In the genomic region with DNA sequence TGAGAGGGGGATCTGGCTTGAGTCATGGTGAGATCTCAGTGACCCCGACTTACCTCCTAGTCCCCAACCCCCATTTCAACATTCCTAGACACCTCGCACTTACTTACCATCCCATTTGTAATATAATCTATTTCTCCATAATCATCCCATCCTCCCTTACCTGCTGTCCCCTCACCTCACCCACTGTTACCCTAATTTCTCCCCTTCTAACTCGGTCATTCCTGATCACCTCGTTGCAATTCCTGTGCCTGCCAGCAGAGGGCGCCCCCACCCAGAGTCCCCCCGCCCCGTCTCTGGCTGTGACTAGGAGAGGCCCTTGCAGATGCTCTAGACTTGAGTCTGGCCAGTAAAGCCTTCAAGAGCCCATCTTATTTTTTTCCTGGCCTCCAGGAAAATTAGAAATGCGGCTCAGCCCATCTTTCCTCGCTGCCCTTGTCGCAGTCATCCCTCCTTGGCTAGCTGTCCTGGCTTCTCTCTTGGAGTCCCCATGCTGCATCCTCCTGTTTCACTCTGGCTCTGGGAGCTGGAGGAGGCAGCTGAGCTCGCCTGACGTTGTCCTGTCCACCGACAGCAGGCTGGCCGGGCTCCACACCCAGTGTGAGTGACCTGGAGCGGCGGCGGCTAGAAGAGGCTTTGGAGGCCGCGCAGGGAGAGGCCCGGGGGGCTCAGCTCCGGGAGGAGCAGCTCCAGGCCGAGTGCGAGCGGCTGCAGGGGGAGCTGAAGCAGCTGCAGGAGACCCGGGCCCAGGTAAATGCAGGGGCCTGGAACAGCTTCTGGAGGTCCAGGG, we compare ENCODE assay signal across 8 cellular contexts.
DNase-seq lines count a peak whose midpoint lies in the region; ATAC-seq and TF ChIP-seq lines count a peak whose summit lies in the region.

No MANE protein-coding gene starts in this region.

- H3K4me3 ChIP-seq in LNCaP clone FGC (ENCODE audit: low read depth, low read length), result no peak overlapping the region

- TF ChIP-seq CTCF in LNCaP clone FGC (IDR thresholded peaks at IDR 0.05; ENCODE audit: control insufficient read depth, extremely low read depth, insufficient read depth), result peak; percentile 77

- DNase-seq in DMS79 treated with DMSO at 0.1 percent for 48 hours (lab: John Stamatoyannopoulos, UW) (peak; percentile 48), LNCaP clone FGC (ENCODE audit: low read depth) (no peak), T-helper 22 cell (ENCODE audit: low read depth) (peak; percentile 37), amygdala (lab: John Stamatoyannopoulos, UW) (peak in 39 of 56 donors; percentile 9 to 72 (median 36)), hippocampal formation (lab: John Stamatoyannopoulos, UW) (peak; percentile 35 to 66), putamen (ENCODE audit: low spot score) (no peak)
- DNase-seq in stimulated activated CD4-positive, alpha-beta T cell treated with anti-CD3 and anti-CD28 coated beads, Interleukin-15, amount 100 ng/mL, for 1 hour (ENCODE audit: low read depth in 1 of 2, low spot score in 1 of 2), result peak; percentile 64 to 86

- ATAC-seq in GM21423 (IDR thresholded peaks at IDR 0.05; ENCODE audit: unreplicated experiment), result no peak

Comparison
In these comparisons a context has a peak if more than half of its experiments do, and no peak if none do; other contexts are left out.
1. DNase-seq: peak in DMS79 treated with DMSO at 0.1 percent for 48 hours (single experiment), T-helper 22 cell (single experiment), amygdala (39 of 56), hippocampal formation (2 of 2) and stimulated activated CD4-positive, alpha-beta T cell treated with anti-CD3 and anti-CD28 coated beads, Interleukin-15, amount 100 ng/mL, for 1 hour (2 of 2); none in LNCaP clone FGC (single experiment) and putamen (single experiment).